In genomic region chrX:33014949-33015348, GRCh38 we compare ENCODE assay signal across 31 cellular contexts.
DNase-seq lines count a peak whose midpoint lies in the region; ATAC-seq and TF ChIP-seq lines count a peak whose summit lies in the region.
"Had no signal": no experiment of that assay in that cellular context is flagged by ENCODE, and none has a peak within 500 bp of the region (broad histone marks: within the 10 kb centered on the region; RNA-seq: fewer than 3 reads in every experiment).

No MANE protein-coding gene starts in this region.

- CTCF ChIA-PET in OCI-LY7 (lab: Charles Lee; ENCODE audit: unreplicated experiment) = no interaction called here

- no peaks in the 10 kb centered on the region for H3K36me3 ChIP-seq in endodermal cell (ENCODE audit: control insufficient read depth, insufficient read depth, low read length)
- no peaks in the 10 kb centered on the region for H3K36me3 ChIP-seq in psoas muscle (ENCODE audit: insufficient read depth in 1 of 2, low read depth in 1 of 2)
- no peaks in the 10 kb centered on the region; the same call in 1 of the 2 replicates for H3K36me3 ChIP-seq in OCI-LY7 (ENCODE audit: insufficient read depth, low read length)
- no peaks in the 10 kb centered on the region for H3K36me3 ChIP-seq in mucosa of descending colon (ENCODE audit: low read depth)
- H3K36me3 ChIP-seq: BE2C; BLaER1; BLaER1 treated with 17β-estradiol and CSF1 and Interleukin-3, amounts not matched to agents 10 nM and 100 nM had no signal

- H3K27ac ChIP-seq in endodermal cell (ENCODE audit: low read depth, low read length) (no peak overlapping the region), psoas muscle (no peak overlapping the region), OCI-LY7 (ENCODE audit: low read depth, low read length, poor library complexity, severe bottlenecking) (no peak overlapping the region)
- H3K27ac ChIP-seq: 22Rv1; A549; BLaER1; BLaER1 treated with 17β-estradiol and CSF1 and Interleukin-3, amounts not matched to agents 10 nM and 100 nM; C4-2B had no signal

- H3K27ac Mint-ChIP-seq in endodermal cell = peak overlapping the region; percentile 69
- H3K27ac Mint-ChIP-seq: B cell; CD14-positive monocyte; CD4-positive, alpha-beta memory T cell; CD4-positive, alpha-beta T cell; CD4-positive, CD25-positive, alpha-beta regulatory T cell; CD8-positive, alpha-beta memory T cell; CD8-positive, alpha-beta T cell had no signal

- no peaks in the 10 kb centered on the region for H3K27me3 Mint-ChIP-seq in endodermal cell (ENCODE audit: insufficient read depth)
- H3K27me3 Mint-ChIP-seq: B cell; CD4-positive, alpha-beta memory T cell; CD4-positive, alpha-beta T cell; CD4-positive, CD25-positive, alpha-beta regulatory T cell; CD8-positive, alpha-beta memory T cell had no signal

- H3K4me1 ChIP-seq in endodermal cell (ENCODE audit: control insufficient read depth, insufficient read depth, low read length) = no peaks in the 10 kb centered on the region
- peaks cover 5% of the 10 kb centered on the region for H3K4me1 ChIP-seq in psoas muscle
- H3K4me1 ChIP-seq in OCI-LY7 (ENCODE audit: insufficient read depth, low read length, poor library complexity, severe bottlenecking) = no peaks in the 10 kb centered on the region
- no peaks in the 10 kb centered on the region for H3K4me1 ChIP-seq in mucosa of descending colon (ENCODE audit: low read depth)
- H3K4me1 ChIP-seq: A549; BE2C; BLaER1; BLaER1 treated with 17β-estradiol and CSF1 and Interleukin-3, amounts not matched to agents 10 nM and 100 nM had no signal

- H3K4me3 ChIP-seq in endodermal cell (ENCODE audit: low read length) (no peak overlapping the region), psoas muscle (no peak overlapping the region), OCI-LY7 (ENCODE audit: low read depth, low read length, poor library complexity, severe bottlenecking) (no peak overlapping the region), mucosa of descending colon (no peak overlapping the region)
- H3K4me3 ChIP-seq: A549; BLaER1; BLaER1 treated with 17β-estradiol and CSF1 and Interleukin-3, amounts not matched to agents 10 nM and 100 nM had no signal

- peak in 3 of 4 donors; percentile 48 to 85 (median 78) for ATAC-seq in psoas muscle
- ATAC-seq in mucosa of descending colon = no peak
- ATAC-seq: A549; CD8-positive, alpha-beta T cell had no signal

- H3K4me3 Mint-ChIP-seq in endodermal cell = no peak overlapping the region
- H3K4me3 Mint-ChIP-seq: B cell; CD14-positive monocyte; CD4-positive, alpha-beta memory T cell; CD4-positive, alpha-beta T cell; CD4-positive, CD25-positive, alpha-beta regulatory T cell; CD8-positive, alpha-beta memory T cell; CD8-positive, alpha-beta T cell had no signal

- H3K9ac ChIP-seq in endodermal cell (ENCODE audit: extremely low read depth, low read length, poor library complexity, severe bottlenecking) = no peak overlapping the region
- H3K9ac ChIP-seq: BLaER1; BLaER1 treated with 17β-estradiol and CSF1 and Interleukin-3, amounts not matched to agents 10 nM and 100 nM had no signal

- no TSS peak for BruUV-seq in OCI-LY7 (replicated peaks; lab: Mats Ljungman, UMichigan)

- DNase-seq in endodermal cell = no peak
- DNase-seq in psoas muscle = no peak
- no peak for DNase-seq in OCI-LY7 (ENCODE audit: low spot score)
- no peak for DNase-seq in mucosa of descending colon
- DNase-seq: 8988T; ACHN; AML-193; BE2C; C1 segment of cervical spinal cord; Caco-2; Calu3; CD4-positive, alpha-beta memory T cell; CD4-positive, alpha-beta T cell; CD4-positive, CD25-positive, alpha-beta regulatory T cell; CD8-positive, alpha-beta memory T cell; CD8-positive, alpha-beta T cell; COR-L47; DMS 273 treated with DMSO at 0.1 percent for 48 hours; DMS153; DMS53; DMS79; DMS79 treated with DMSO at 0.1 percent for 48 hours; DND-41; EL had no signal

- intact Hi-C loops in psoas muscle (cut with DNase I) (no loop called here), OCI-LY7 (cut with micrococcal nuclease; ENCODE audit: unreplicated experiment) (no loop called here), mucosa of descending colon (cut with DNase I, micrococcal nuclease) (no loop called here)

- POLR2A ChIA-PET in OCI-LY7 (lab: Charles Lee) = no interaction called here

- peaks cover 7% of the 10 kb centered on the region for H3K9me3 ChIP-seq in endodermal cell (ENCODE audit: control insufficient read depth, low read length)
- no peaks in the 10 kb centered on the region for H3K9me3 ChIP-seq in psoas muscle
- H3K9me3 ChIP-seq in OCI-LY7 (ENCODE audit: low read length) = no peaks in the 10 kb centered on the region
- H3K9me3 ChIP-seq in mucosa of descending colon = peaks cover 11% of the 10 kb centered on the region
- H3K9me3 ChIP-seq: A549, BE2C, BLaER1, Caco-2 had no signal

- no peaks in the 10 kb centered on the region for H3K27me3 ChIP-seq in endodermal cell (ENCODE audit: control insufficient read depth, insufficient read depth, low read length, poor library complexity, severe bottlenecking)
- H3K27me3 ChIP-seq in psoas muscle (ENCODE audit: insufficient read depth in 3 of 3, low read length in 2 of 3) = no peaks in the 10 kb centered on the region
- H3K27me3 ChIP-seq: BE2C had no signal

- H3K79me2 ChIP-seq in OCI-LY7 (ENCODE audit: insufficient read depth, low read depth, low read length) = no peaks in the 10 kb centered on the region

- no peaks in the 10 kb centered on the region for H3K9me2 ChIP-seq in OCI-LY7 (ENCODE audit: insufficient read depth, low read length)

- WGBS in endodermal cell (ENCODE audit: insufficient coverage in 1 of 2, insufficient read length in 1 of 2), 2 experiments = 96% methylated on average over 6 of the region's 6 CpGs; no CpG with 5 or more reads in 1 of the 2 experiments
- 58 to 63% (median 62%) methylated on average over 6 of the region's 6 CpGs for WGBS in psoas muscle, 3 donors

- no peak overlapping the region for H3K4me2 ChIP-seq in OCI-LY7 (ENCODE audit: low read length)
- H3K4me2 ChIP-seq: A549; BLaER1; BLaER1 treated with 17β-estradiol and CSF1 and Interleukin-3, amounts not matched to agents 10 nM and 100 nM had no signal

- peaks cover 26% of the 10 kb centered on the region for H3K4me1 Mint-ChIP-seq in endodermal cell
- H3K4me1 Mint-ChIP-seq: B cell; CD14-positive monocyte; CD4-positive, alpha-beta memory T cell; CD4-positive, CD25-positive, alpha-beta regulatory T cell; CD8-positive, alpha-beta memory T cell had no signal

- H3K9me3 Mint-ChIP-seq in endodermal cell = peaks cover 18% of the 10 kb centered on the region
- H3K9me3 Mint-ChIP-seq: CD8-positive, alpha-beta T cell had no signal

- TF ChIP-seq CTCF in endodermal cell (conservative IDR thresholded peaks at IDR 0.05) = no peak
- no peak for TF ChIP-seq CTCF in psoas muscle (IDR thresholded peaks at IDR 0.05)
- no peak for TF ChIP-seq CTCF in OCI-LY7 (conservative IDR thresholded peaks at IDR 0.05; ENCODE audit: low read length)
- TF ChIP-seq CTCF in mucosa of descending colon (IDR thresholded peaks at IDR 0.05) = no peak

- H3K36me3 Mint-ChIP-seq in endodermal cell (ENCODE audit: low read depth) = peaks cover 20% of the 10 kb centered on the region
- H3K36me3 Mint-ChIP-seq: CD14-positive monocyte; CD4-positive, alpha-beta memory T cell; CD4-positive, CD25-positive, alpha-beta regulatory T cell; CD8-positive, alpha-beta memory T cell; CD8-positive, alpha-beta T cell had no signal

- H4K20me1 ChIP-seq in OCI-LY7 (ENCODE audit: insufficient read depth, low read length) = no peaks in the 10 kb centered on the region
- H4K20me1 ChIP-seq: BLaER1; BLaER1 treated with 17β-estradiol and CSF1 and Interleukin-3, amounts not matched to agents 10 nM and 100 nM had no signal

- H2AFZ ChIP-seq in OCI-LY7 (ENCODE audit: low read length) = no peak overlapping the region
